Comparison of ENCODE assay signal across 14 cellular contexts in genomic region chr12:58529114-58529665, GRCh38.
DNase-seq lines count a peak whose midpoint lies in the region; FAIRE-seq and TF ChIP-seq lines count a peak whose summit lies in the region.
"Had no signal": no experiment of that assay in that cellular context is flagged by ENCODE, and none has a peak within 500 bp of the region (broad histone marks: within the 10 kb centered on the region; RNA-seq: fewer than 3 reads in every experiment).

No MANE protein-coding gene starts in this region.

- peaks cover 2% of the 10 kb centered on the region for H3K36me3 Mint-ChIP-seq in mesothelial cell of epicardium

- H3K36me3 ChIP-seq in tibial artery: no peaks in the 10 kb centered on the region
- H3K36me3 ChIP-seq: BLaER1, lower lobe of right lung had no signal

- peak overlapping the region in 1 of 2 donors; percentile 36 for H3K27ac ChIP-seq in tibial artery
- H3K27ac ChIP-seq: BLaER1, body of pancreas, lower lobe of right lung had no signal

- no peak overlapping the region for H3K4me3 Mint-ChIP-seq in mesothelial cell of epicardium
- H3K4me3 Mint-ChIP-seq: T-helper 1 cell treated with Interleukin-12 subunit alpha and Interleukin-12 subunit beta and Interleukin-4 antibody, amounts not matched to agents 30 μg/mL and 1 μg/mL, for 36 hours had no signal

- H3K27ac Mint-ChIP-seq in mesothelial cell of epicardium: peak overlapping the region; percentile 36
- H3K27ac Mint-ChIP-seq: T-helper 1 cell treated with Interleukin-12 subunit alpha and Interleukin-12 subunit beta and Interleukin-4 antibody, amounts not matched to agents 30 μg/mL and 1 μg/mL, for 36 hours had no signal

- no peaks in the 10 kb centered on the region for H3K9me3 ChIP-seq in tibial artery
- H3K9me3 ChIP-seq: BLaER1, body of pancreas, lower lobe of right lung had no signal

- TF ChIP-seq CTCF in cardiac fibroblast (IDR thresholded peaks at IDR 0.05; ENCODE audit: low read depth, low read length) (no peak), mesothelial cell of epicardium (IDR thresholded peaks at IDR 0.05; ENCODE audit: unreplicated experiment) (no peak), tibial artery (IDR thresholded peaks at IDR 0.05) (no peak)

- DNase-seq in AG08396 (ENCODE audit: low spot score): peak; percentile 12
- DNase-seq in NCI-H2029 (lab: John Stamatoyannopoulos, UW): peak; percentile 58
- peak; percentile 48 to 86 for DNase-seq in cardiac fibroblast (ENCODE audit: low read depth in 2 of 2)
- DNase-seq in mesothelial cell of epicardium (ENCODE audit: low spot score in 2 of 2, unreplicated experiment in 2 of 2): no peak
- no peak for DNase-seq in tibial artery
- no peak for DNase-seq in frontal cortex (ENCODE audit: low spot score in 2 of 2)
- DNase-seq in activated CD4-positive, alpha-beta T cell treated with anti-CD3 and anti-CD28 coated beads, Interleukin-2, amount 50 U/mL, for 1 hour: no peak
- no peak for DNase-seq in GM19240 (ENCODE audit: insufficient read length, low spot score)
- DNase-seq: body of pancreas, GOT3, lower lobe of right lung, NCI-H526 had no signal

- no peak for FAIRE-seq in frontal cortex (lab: Jason Lieb, UNC)

- no peaks in the 10 kb centered on the region for H3K27me3 ChIP-seq in tibial artery
- H3K27me3 ChIP-seq: BLaER1, body of pancreas had no signal

- peaks cover 4% of the 10 kb centered on the region for H3K27me3 Mint-ChIP-seq in mesothelial cell of epicardium (ENCODE audit: low read depth)

- peaks cover 19% of the 10 kb centered on the region for H3K9me3 Mint-ChIP-seq in mesothelial cell of epicardium
- H3K9me3 Mint-ChIP-seq: T-helper 1 cell treated with Interleukin-12 subunit alpha and Interleukin-12 subunit beta and Interleukin-4 antibody, amounts not matched to agents 30 μg/mL and 1 μg/mL, for 36 hours had no signal

- peaks cover 0 to 23% (median 13%) of the 10 kb centered on the region in 4 donors for H3K4me1 ChIP-seq in tibial artery
- H3K4me1 ChIP-seq: BLaER1, body of pancreas had no signal

- H3K4me1 Mint-ChIP-seq in mesothelial cell of epicardium: peaks cover 18% of the 10 kb centered on the region

- no peak overlapping the region for H3K4me3 ChIP-seq in cardiac fibroblast (replicated peaks in 1 of 2; ENCODE audit: low read depth in 2 of 2, low read length in 2 of 2)
- no peak overlapping the region for H3K4me3 ChIP-seq in tibial artery
- H3K4me3 ChIP-seq: BLaER1, body of pancreas, lower lobe of right lung had no signal

- intact Hi-C loops in tibial artery (cut with DNase I; ENCODE audit: low total_unique reads): no loop called here

Comparison
In these comparisons a context has a peak if more than half of its experiments do, and no peak if none do; other contexts are left out.
1. DNase-seq: peak in AG08396 (single experiment), NCI-H2029 (single experiment) and cardiac fibroblast (2 of 2); none in mesothelial cell of epicardium (0 of 2), tibial artery (0 of 2), frontal cortex (0 of 2), activated CD4-positive, alpha-beta T cell treated with anti-CD3 and anti-CD28 coated beads, Interleukin-2, amount 50 U/mL, for 1 hour (single experiment) and GM19240 (single experiment).